18 cellular contexts compared by ENCODE assay signal in genomic region chr3:124230432-124230831, GRCh38.
DNase-seq lines count a peak whose midpoint lies in the region; ATAC-seq and TF ChIP-seq lines count a peak whose summit lies in the region.
"Had no signal": no experiment of that assay in that cellular context is flagged by ENCODE, and none has a peak within 500 bp of the region (broad histone marks: within the 10 kb centered on the region; RNA-seq: fewer than 3 reads in every experiment).

No MANE protein-coding gene starts in this region.

- H3K27me3 Mint-ChIP-seq in GM23338 (ENCODE audit: insufficient read depth, low read depth, poor library complexity) = peaks cover 7% of the 10 kb centered on the region
- peaks cover 9% of the 10 kb centered on the region for H3K27me3 Mint-ChIP-seq in endothelial cell (ENCODE audit: unreplicated experiment)
- peaks cover 32% of the 10 kb centered on the region for H3K27me3 Mint-ChIP-seq in osteocyte (ENCODE audit: unreplicated experiment)
- peaks cover 4% of the 10 kb centered on the region for H3K27me3 Mint-ChIP-seq in activated naive CD4-positive, alpha-beta T cell treated with anti-CD3 and anti-CD28 coated beads, Interleukin-2, amount 10 ng/mL, durations not matched to agents 7 days and 5 days
- no peaks in the 10 kb centered on the region for H3K27me3 Mint-ChIP-seq in progenitor cell of endocrine pancreas

- H3K4me1 Mint-ChIP-seq in GM23338 (peaks cover 14% of the 10 kb centered on the region), endothelial cell (ENCODE audit: unreplicated experiment) (peaks cover 70% of the 10 kb centered on the region), osteocyte (ENCODE audit: unreplicated experiment) (no peaks in the 10 kb centered on the region), progenitor cell of endocrine pancreas (ENCODE audit: low read depth) (no peaks in the 10 kb centered on the region)
- no peaks in the 10 kb centered on the region for H3K4me1 Mint-ChIP-seq in activated naive CD4-positive, alpha-beta T cell treated with anti-CD3 and anti-CD28 coated beads, Interleukin-2, amount 10 ng/mL, durations not matched to agents 7 days and 5 days
- H3K4me1 Mint-ChIP-seq: B cell; CD4-positive, CD25-positive, alpha-beta regulatory T cell had no signal

- no peaks in the 10 kb centered on the region for H3K27me3 ChIP-seq in GM23338 (ENCODE audit: insufficient read depth)
- H3K27me3 ChIP-seq: BLaER1 had no signal

- no peak overlapping the region for H3K4me3 ChIP-seq in GM23338
- H3K4me3 ChIP-seq: BLaER1 had no signal

- H4K20me1 ChIP-seq in GM23338 (replicated peaks; ENCODE audit: insufficient read depth) = no peaks in the 10 kb centered on the region

- no peaks in the 10 kb centered on the region for H3K36me3 ChIP-seq in GM23338 (ENCODE audit: insufficient read depth)

- H3K4me1 ChIP-seq in GM23338 (ENCODE audit: insufficient read depth) = peaks cover 9% of the 10 kb centered on the region; the same call in 1 of the 2 replicates
- H3K4me1 ChIP-seq: BLaER1, Caco-2 had no signal

- H3K27ac Mint-ChIP-seq in GM23338 (no peak overlapping the region), endothelial cell (ENCODE audit: unreplicated experiment) (no peak overlapping the region), osteocyte (ENCODE audit: unreplicated experiment) (no peak overlapping the region), progenitor cell of endocrine pancreas (no peak overlapping the region)
- no peak overlapping the region for H3K27ac Mint-ChIP-seq in activated naive CD4-positive, alpha-beta T cell treated with anti-CD3 and anti-CD28 coated beads, Interleukin-2, amount 10 ng/mL, durations not matched to agents 7 days and 5 days
- H3K27ac Mint-ChIP-seq: B cell; CD4-positive, CD25-positive, alpha-beta regulatory T cell; CD8-positive, alpha-beta T cell had no signal

- TF ChIP-seq CTCF in GM23338 (conservative IDR thresholded peaks at IDR 0.05; ENCODE audit: low read depth in 2 of 2) (no peak), endothelial cell (IDR thresholded peaks at IDR 0.05; ENCODE audit: unreplicated experiment) (no peak), osteocyte (IDR thresholded peaks at IDR 0.05) (no peak), progenitor cell of endocrine pancreas (IDR thresholded peaks at IDR 0.05; ENCODE audit: unreplicated experiment) (no peak)

- no peaks in the 10 kb centered on the region for H3F3A ChIP-seq in GM23338 (replicated peaks; ENCODE audit: low read depth)

- DNase-seq in GM23338 (ENCODE audit: low spot score) = peak; percentile 2
- no peak for DNase-seq in endothelial cell (ENCODE audit: low spot score)
- DNase-seq in islet precursor cell = peak; percentile 17
- peak; percentile 63 for DNase-seq in osteocyte (ENCODE audit: extremely low spot score, unreplicated experiment)
- DNase-seq in activated naive CD4-positive, alpha-beta T cell treated with anti-CD3 and anti-CD28 coated beads, Interleukin-2, amount 10 ng/mL, durations not matched to agents 7 days and 5 days = no peak
- DNase-seq in progenitor cell of endocrine pancreas (ENCODE audit: low spot score, unreplicated experiment) = no peak
- DNase-seq: Caco-2; CD4-positive, CD25-positive, alpha-beta regulatory T cell; CD8-positive, alpha-beta T cell; DMS153; DND-41; GOT3; HCEC 1CT had no signal

- H3K4me3 Mint-ChIP-seq in GM23338 (no peak overlapping the region), endothelial cell (ENCODE audit: unreplicated experiment) (peak overlapping the region; percentile 48), osteocyte (ENCODE audit: unreplicated experiment) (no peak overlapping the region), progenitor cell of endocrine pancreas (ENCODE audit: low read depth) (no peak overlapping the region)
- H3K4me3 Mint-ChIP-seq in activated naive CD4-positive, alpha-beta T cell treated with anti-CD3 and anti-CD28 coated beads, Interleukin-2, amount 10 ng/mL, durations not matched to agents 7 days and 5 days = no peak overlapping the region
- H3K4me3 Mint-ChIP-seq: B cell; CD4-positive, CD25-positive, alpha-beta regulatory T cell; CD8-positive, alpha-beta T cell had no signal

- H3K27ac ChIP-seq in GM23338 (ENCODE audit: low read depth) = no peak overlapping the region
- H3K27ac ChIP-seq: 22Rv1, BLaER1, C4-2B had no signal

- no peak overlapping the region for H3K4me2 ChIP-seq in GM23338
- H3K4me2 ChIP-seq: BLaER1 had no signal

- 0 out of 2 replicates have a peak overlapping the region, but pooled peaks have one; percentile 32 for H2AFZ ChIP-seq in GM23338

- H3K79me2 ChIP-seq in GM23338 (replicated peaks; ENCODE audit: insufficient read depth) = no peaks in the 10 kb centered on the region

- peak; percentile 70 for ATAC-seq in GM23338
- no peak for ATAC-seq in esophagus mucosa
- ATAC-seq: CD8-positive, alpha-beta T cell had no signal

- H3K36me3 Mint-ChIP-seq in GM23338 (ENCODE audit: low read depth) (no peaks in the 10 kb centered on the region), endothelial cell (ENCODE audit: low read depth, unreplicated experiment) (peaks cover 52% of the 10 kb centered on the region), osteocyte (ENCODE audit: unreplicated experiment) (peaks cover 3% of the 10 kb centered on the region), progenitor cell of endocrine pancreas (ENCODE audit: insufficient read depth) (peaks cover 18% of the 10 kb centered on the region)
- no peaks in the 10 kb centered on the region for H3K36me3 Mint-ChIP-seq in activated naive CD4-positive, alpha-beta T cell treated with anti-CD3 and anti-CD28 coated beads, Interleukin-2, amount 10 ng/mL, durations not matched to agents 7 days and 5 days
- H3K36me3 Mint-ChIP-seq: CD4-positive, CD25-positive, alpha-beta regulatory T cell; CD8-positive, alpha-beta T cell had no signal

- CTCF ChIA-PET in activated naive CD4-positive, alpha-beta T cell treated with anti-CD3 and anti-CD28 coated beads, Interleukin-2, amount 10 ng/mL, durations not matched to agents 7 days and 5 days (lab: Charles Lee) = no interaction called here

- H3K9me3 Mint-ChIP-seq in GM23338 (peaks cover 7% of the 10 kb centered on the region; the same call in 2 of the 3 replicates), endothelial cell (ENCODE audit: unreplicated experiment) (peaks cover 4% of the 10 kb centered on the region), osteocyte (ENCODE audit: unreplicated experiment) (peaks cover 7% of the 10 kb centered on the region), progenitor cell of endocrine pancreas (ENCODE audit: low read depth) (peaks cover 8% of the 10 kb centered on the region)
- H3K9me3 Mint-ChIP-seq in activated naive CD4-positive, alpha-beta T cell treated with anti-CD3 and anti-CD28 coated beads, Interleukin-2, amount 10 ng/mL, durations not matched to agents 7 days and 5 days = no peaks in the 10 kb centered on the region
- H3K9me3 Mint-ChIP-seq: CD8-positive, alpha-beta T cell had no signal

- H3K9me2 ChIP-seq in GM23338 (ENCODE audit: insufficient read depth) = peaks cover 18% of the 10 kb centered on the region

TF ChIP-seq in GM23338, 12 proteins besides CTCF, POLR2A, EP300 and RAD21 (continues in another document):
- TF ChIP-seq ZNF114 (CRISPR knock-in tag; IDR thresholded peaks at IDR 0.05) = no peak

Comparison
In these comparisons a context has a peak if more than half of its experiments do, and no peak if none do; other contexts are left out.
1. DNase-seq: peak in GM23338 (single experiment), islet precursor cell (single experiment) and osteocyte (single experiment); none in endothelial cell (single experiment), activated naive CD4-positive, alpha-beta T cell treated with anti-CD3 and anti-CD28 coated beads, Interleukin-2, amount 10 ng/mL, durations not matched to agents 7 days and 5 days (single experiment) and progenitor cell of endocrine pancreas (single experiment).